In genomic region chr21:31299291-31300147, GRCh38 we compare ENCODE assay signal across 15 cellular contexts. TPM values are rescaled to one million over a fixed set of nuclear protein-coding genes. Genes with fewer than 3 reads are reported as not detected.
DNase-seq lines count a peak whose midpoint lies in the region; ATAC-seq, FAIRE-seq and TF ChIP-seq lines count a peak whose summit lies in the region.
"Had no signal": no experiment of that assay in that cellular context is flagged by ENCODE, and none has a peak within 500 bp of the region (broad histone marks: within the 10 kb centered on the region; RNA-seq: fewer than 3 reads in every experiment).

No MANE protein-coding gene starts in this region.

- no peaks in the 10 kb centered on the region for H3K27me3 ChIP-seq in bronchial epithelial cell (ENCODE audit: control insufficient read depth, insufficient read depth, low read length)
- no peaks in the 10 kb centered on the region for H3K27me3 ChIP-seq in prostate gland (replicated peaks; ENCODE audit: insufficient read depth)
- no peaks in the 10 kb centered on the region for H3K27me3 ChIP-seq in aorta (ENCODE audit: control insufficient read depth in 1 of 2, insufficient read depth in 2 of 2, low read length in 1 of 2)
- H3K27me3 ChIP-seq in ovary = no peaks in the 10 kb centered on the region

- peak; percentile 41 for ATAC-seq in GM18868 (IDR thresholded peaks at IDR 0.05; ENCODE audit: unreplicated experiment)
- peak; percentile 67 for ATAC-seq in HG02678 (IDR thresholded peaks at IDR 0.05; ENCODE audit: unreplicated experiment)
- ATAC-seq in aorta (ENCODE audit: low FRiP score) = no peak
- ATAC-seq: activated CD8-positive, alpha-beta memory T cell treated with anti-CD3 and anti-CD28 coated beads, Interleukin-2, amount 10 ng/mL, durations not matched to agents 7 days and 5 days had no signal

- DNase-seq in bronchial epithelial cell (ENCODE audit: low read depth) (peak; percentile 92), prostate gland (ENCODE audit: low spot score) (peak; percentile 15), aorta (no peak), ovary (no peak), MCF 10A (ENCODE audit: unreplicated experiment) (no peak), 8988T (no peak)
- DNase-seq: activated CD8-positive, alpha-beta memory T cell treated with anti-CD3 and anti-CD28 coated beads, Interleukin-2, amount 10 ng/mL, durations not matched to agents 7 days and 5 days; NCI-H1092 treated with DMSO at 0.1 percent for 48 hours; retina; SHP77 treated with DMSO at 0.1 percent for 48 hours had no signal

- CTCF ChIA-PET in MCF 10A (lab: Yijun Ruan, JAX) = interaction anchor here (0.6 kb wide), 1 partner anchor 287 kb away, joined by 3 read pairs; no protein-coding TSS in a partner anchor

- no peak overlapping the region for H3K27ac Mint-ChIP-seq in MCF 10A (ENCODE audit: low read depth, unreplicated experiment)
- H3K27ac Mint-ChIP-seq: activated CD8-positive, alpha-beta memory T cell treated with anti-CD3 and anti-CD28 coated beads, Interleukin-2, amount 10 ng/mL, durations not matched to agents 7 days and 5 days had no signal

- peaks cover 5% of the 10 kb centered on the region for H3K4me1 Mint-ChIP-seq in MCF 10A (ENCODE audit: insufficient read depth, unreplicated experiment)

- WGBS in prostate gland = 70% methylated on average over 15 of the region's 15 CpGs
- 86 to 87% methylated on average over 15 of the region's 15 CpGs for WGBS in aorta, 2 donors
- 93 to 95% (median 95%) methylated on average over 15 of the region's 15 CpGs for WGBS in ovary, 3 donors

- no peaks in the 10 kb centered on the region for H3K36me3 Mint-ChIP-seq in MCF 10A (ENCODE audit: insufficient read depth, unreplicated experiment)
- H3K36me3 Mint-ChIP-seq: activated CD8-positive, alpha-beta memory T cell treated with anti-CD3 and anti-CD28 coated beads, Interleukin-2, amount 10 ng/mL, durations not matched to agents 7 days and 5 days had no signal

- BruUV-seq in MCF 10A (replicated peaks; lab: Mats Ljungman, UMichigan) = no TSS peak

- no peaks in the 10 kb centered on the region for H3K9me3 Mint-ChIP-seq in MCF 10A (ENCODE audit: unreplicated experiment)
- H3K9me3 Mint-ChIP-seq: stimulated activated naive CD8-positive, alpha-beta T cell treated with anti-CD3 and anti-CD28 coated beads, Interleukin-15, Interleukin-2, amounts not matched to agents 100 ng/mL and 50 ng/mL, for 24 hours had no signal

- H3K4me3 ChIP-seq in bronchial epithelial cell (ENCODE audit: low read depth, low read length) (no peak overlapping the region), prostate gland (no peak overlapping the region), aorta (ENCODE audit: low read length in 2 of 2) (no peak overlapping the region), ovary (no peak overlapping the region)
- H3K4me3 ChIP-seq: coronary artery had no signal

- intact Hi-C loops in prostate gland (cut with DNase I) (no loop called here), aorta (cut with DNase I) (no loop called here), ovary (cut with DNase I) (no loop called here), MCF 10A (cut with micrococcal nuclease) (no loop called here)

- H3K36me3 ChIP-seq in bronchial epithelial cell (ENCODE audit: control insufficient read depth, insufficient read depth, low read length) (no peaks in the 10 kb centered on the region), prostate gland (no peaks in the 10 kb centered on the region), aorta (ENCODE audit: control insufficient read depth in 1 of 2, insufficient read depth in 2 of 2, low read length in 1 of 2) (no peaks in the 10 kb centered on the region), ovary (no peaks in the 10 kb centered on the region)

- no peaks in the 10 kb centered on the region for H3K4me1 ChIP-seq in prostate gland (replicated peaks)
- H3K4me1 ChIP-seq in aorta (ENCODE audit: control insufficient read depth in 1 of 2, insufficient read depth in 2 of 2, low read length in 2 of 2) = no peaks in the 10 kb centered on the region
- H3K4me1 ChIP-seq in ovary (ENCODE audit: insufficient read depth) = no peaks in the 10 kb centered on the region

- no peak for TF ChIP-seq EP300 in ovary (IDR thresholded peaks at IDR 0.05)

- H3K27ac ChIP-seq in prostate gland (no peak overlapping the region), aorta (ENCODE audit: low read depth in 1 of 2, low read length in 2 of 2) (no peak overlapping the region), ovary (no peak overlapping the region)
- H3K27ac ChIP-seq: coronary artery had no signal

- TF ChIP-seq POLR2A in prostate gland (IDR thresholded peaks at IDR 0.05) = no peak
- no peak for TF ChIP-seq POLR2A in ovary (IDR thresholded peaks at IDR 0.05)

- no peak for FAIRE-seq in bronchial epithelial cell (lab: Jason Lieb, UNC)
- FAIRE-seq: TTC549 had no signal

- H3K27me3 Mint-ChIP-seq in MCF 10A (ENCODE audit: insufficient read depth, unreplicated experiment) = no peaks in the 10 kb centered on the region
- H3K27me3 Mint-ChIP-seq: activated CD8-positive, alpha-beta memory T cell treated with anti-CD3 and anti-CD28 coated beads, Interleukin-2, amount 10 ng/mL, durations not matched to agents 7 days and 5 days; stimulated activated naive CD8-positive, alpha-beta T cell treated with anti-CD3 and anti-CD28 coated beads, Interleukin-15, Interleukin-2, amounts not matched to agents 100 ng/mL and 50 ng/mL, for 24 hours had no signal

- TF ChIP-seq CTCF in bronchial epithelial cell (IDR thresholded peaks at IDR 0.05; ENCODE audit: insufficient read depth, low read length, severe bottlenecking) (no peak), prostate gland (IDR thresholded peaks at IDR 0.05) (no peak), ovary (IDR thresholded peaks at IDR 0.05) (no peak), MCF 10A (IDR thresholded peaks at IDR 0.05; ENCODE audit: unreplicated experiment) (no peak)

- H3K9me3 ChIP-seq in prostate gland (no peaks in the 10 kb centered on the region), aorta (ENCODE audit: control insufficient read depth, low read length) (peaks cover 1% of the 10 kb centered on the region), ovary (no peaks in the 10 kb centered on the region)

- POLR2A ChIA-PET in MCF 10A (lab: Yijun Ruan, JAX) = interaction anchor here (0.6 kb wide), 2 partner anchors 74 to 433 kb away, joined by 3 read pairs; no protein-coding TSS in a partner anchor

- no peak overlapping the region for H3K4me3 Mint-ChIP-seq in MCF 10A (ENCODE audit: unreplicated experiment)
- H3K4me3 Mint-ChIP-seq: activated CD8-positive, alpha-beta memory T cell treated with anti-CD3 and anti-CD28 coated beads, Interleukin-2, amount 10 ng/mL, durations not matched to agents 7 days and 5 days; stimulated activated naive CD8-positive, alpha-beta T cell treated with anti-CD3 and anti-CD28 coated beads, Interleukin-15, Interleukin-2, amounts not matched to agents 100 ng/mL and 50 ng/mL, for 24 hours had no signal

RNA-seq across cellular contexts. Expression of gene TIAM1, which starts 44.5 kb away (rescaled TPM):
- total RNA-seq in bronchial epithelial cell = 8.4 and 31.6 TPM in 2 replicates
- total RNA-seq in prostate gland = 10 to 100 TPM in 1 of 2 donors, 1 to 10 TPM in 1; 6.0 to 38.1 TPM
- 10 to 100 TPM; 12.9 to 15.8 TPM for total RNA-seq in aorta
- polyA plus RNA-seq in aorta = under 1 TPM in 1 of 2 donors, not detected in 1; 0.50 TPM
- 10 to 100 TPM in 3 of 7 donors, 1 to 10 TPM in 4; 3.6 to 26.7 (median 7.1) TPM for total RNA-seq in ovary
- 10 to 100 TPM in 1 of 2 donors, 1 to 10 TPM in 1; 5.8 to 10.5 TPM for polyA plus RNA-seq in ovary
- 9.0 and 9.8 TPM in 2 replicates for total RNA-seq in MCF 10A (2022)

Comparison
In these comparisons a context has a peak if more than half of its experiments do, and no peak if none do; other contexts are left out.
1. DNase-seq: peak in bronchial epithelial cell (single experiment) and prostate gland (single experiment); none in aorta (0 of 2), ovary (0 of 5), MCF 10A (single experiment) and 8988T (single experiment).